18 cellular contexts compared by ENCODE assay signal in genomic region chr4:156692016-156692415, GRCh38.
"Had no signal": no experiment of that assay in that cellular context is flagged by ENCODE, and none has a peak within 500 bp of the region (broad histone marks: within the 10 kb centered on the region; RNA-seq: fewer than 3 reads in every experiment).

No MANE protein-coding gene starts in this region.

- DNase-seq: effector CD8-positive, alpha-beta T cell; heart left ventricle; hippocampal formation; left lung; lower lobe of right lung; mesenchymal stem cell; naive B cell; ovary; right cardiac atrium; stimulated activated CD4-positive, alpha-beta T cell treated with anti-CD3 and anti-CD28 coated beads, Interleukin-2, amount 100 ng/mL, for 48 hours; stimulated activated naive CD4-positive, alpha-beta T cell treated with Interleukin-2 at 50 U/mL for 16 hours; thyroid gland had no signal

- H3K4me3 Mint-ChIP-seq: type B pancreatic cell had no signal

- H3K9me3 ChIP-seq: heart left ventricle, left lung, lower lobe of right lung, ovary, suprapubic skin, thyroid gland had no signal

- H3K4me2 ChIP-seq: smooth muscle cell had no signal

- ATAC-seq: esophagus mucosa, heart left ventricle, left lung, lower lobe of right lung, right cardiac atrium had no signal

- H3K4me1 Mint-ChIP-seq: naive B cell had no signal

- H3K4me3 ChIP-seq: coronary artery, heart left ventricle, left lung, lower lobe of right lung, ovary, smooth muscle cell, suprapubic skin, thyroid gland had no signal

- H3K27ac ChIP-seq: coronary artery, heart left ventricle, left lung, lower lobe of right lung, ovary, suprapubic skin, thyroid gland had no signal

- H3K4me1 ChIP-seq: left lung, lower lobe of right lung, suprapubic skin, thyroid gland had no signal

- H3K27ac Mint-ChIP-seq: progenitor cell of endocrine pancreas, type B pancreatic cell had no signal

- H3K9me3 Mint-ChIP-seq: naive B cell, type B pancreatic cell had no signal

- H3K27me3 Mint-ChIP-seq: naive B cell, progenitor cell of endocrine pancreas, type B pancreatic cell had no signal

- H3K36me3 Mint-ChIP-seq: naive B cell, type B pancreatic cell had no signal

- H3K36me3 ChIP-seq: heart left ventricle, left lung, lower lobe of right lung, ovary, suprapubic skin, thyroid gland had no signal

- H3K27me3 ChIP-seq: heart left ventricle, left lung, ovary, suprapubic skin, thyroid gland had no signal
